Comparison of ENCODE assay signal across 12 cellular contexts in genomic region chr1:224499204-224499603, GRCh38.
DNase-seq lines count a peak whose midpoint lies in the region; ATAC-seq and TF ChIP-seq lines count a peak whose summit lies in the region.
"Had no signal": no experiment of that assay in that cellular context is flagged by ENCODE, and none has a peak within 500 bp of the region (broad histone marks: within the 10 kb centered on the region; RNA-seq: fewer than 3 reads in every experiment).

No MANE protein-coding gene starts in this region.

- intact Hi-C loops in activated naive CD4-positive, alpha-beta T cell treated with anti-CD3 and anti-CD28 coated beads for 36 hours (cut with micrococcal nuclease) = loop anchor here (2.0 to 10.0 kb wide), 5 partner anchors 44 to 1506 kb away; partner anchors contain the start of gene TP53BP2

- peaks cover 47% of the 10 kb centered on the region for H3K4me1 Mint-ChIP-seq in activated naive CD4-positive, alpha-beta T cell treated with anti-CD3 and anti-CD28 coated beads for 36 hours (ENCODE audit: low read depth)

- no peak for DNase-seq in activated naive CD4-positive, alpha-beta T cell treated with anti-CD3 and anti-CD28 coated beads for 36 hours
- no peak for DNase-seq in activated naive CD4-positive, alpha-beta T cell treated with Interleukin-2 at 50 U/mL for 16 hours
- no peak for DNase-seq in SK-N-MC (ENCODE audit: low read depth, low spot score)
- peak; percentile 70 to 87 for DNase-seq in erythroblast (lab: John Stamatoyannopoulos, UW)
- DNase-seq in NCI-H1105 (lab: John Stamatoyannopoulos, UW) = no peak
- DNase-seq: activated CD8-positive, alpha-beta memory T cell treated with anti-CD3 and anti-CD28 coated beads, Interleukin-2, amount 50 U/mL, for 48 hours; effector memory CD8-positive, alpha-beta T cell; left ventricle myocardium superior; NCI-H1417 treated with DMSO at 0.1 percent for 48 hours had no signal

- H3K36me3 ChIP-seq in SK-N-MC (ENCODE audit: insufficient read depth, low read length) = peaks cover 3% of the 10 kb centered on the region; the same call in 1 of the 2 replicates

- H3K36me3 Mint-ChIP-seq in activated naive CD4-positive, alpha-beta T cell treated with anti-CD3 and anti-CD28 coated beads for 36 hours (ENCODE audit: low read depth) = peaks cover 2% of the 10 kb centered on the region

- peaks cover 5% of the 10 kb centered on the region for H3K9me3 Mint-ChIP-seq in activated naive CD4-positive, alpha-beta T cell treated with anti-CD3 and anti-CD28 coated beads for 36 hours
- H3K9me3 Mint-ChIP-seq: effector memory CD8-positive, alpha-beta T cell had no signal

- H3K27ac ChIP-seq in SK-N-MC = peak overlapping the region; percentile 99
- peak overlapping the region; percentile 77 for H3K27ac ChIP-seq in temporal lobe (ENCODE audit: low read depth, low read length)

- peaks cover 9% of the 10 kb centered on the region; the same call in 1 of the 2 replicates for H3K9me3 ChIP-seq in SK-N-MC (ENCODE audit: low read depth, low read length)

- CTCF ChIA-PET in activated naive CD4-positive, alpha-beta T cell treated with anti-CD3 and anti-CD28 coated beads for 36 hours (lab: Charles Lee) = interaction anchor here (0.7 to 6.1 kb wide), 4 partner anchors 14 to 212 kb away, joined by 3 to 38 read pairs (median 4); no protein-coding TSS in a partner anchor

- ATAC-seq in GM19467 (IDR thresholded peaks at IDR 0.05; ENCODE audit: unreplicated experiment) (no peak), GM18867 (IDR thresholded peaks at IDR 0.05; ENCODE audit: unreplicated experiment) (no peak)
- ATAC-seq: effector memory CD8-positive, alpha-beta T cell; left ventricle myocardium superior had no signal

- peak overlapping the region; percentile 72 for H3K9ac ChIP-seq in SK-N-MC (ENCODE audit: insufficient read length)

- H3K4me3 ChIP-seq in SK-N-MC = peak overlapping the region; percentile 70

- H3K27ac Mint-ChIP-seq in activated naive CD4-positive, alpha-beta T cell treated with anti-CD3 and anti-CD28 coated beads for 36 hours = peak overlapping the region; percentile 2

- no peak overlapping the region for H3K4me3 Mint-ChIP-seq in activated naive CD4-positive, alpha-beta T cell treated with anti-CD3 and anti-CD28 coated beads for 36 hours

- peaks cover 7% of the 10 kb centered on the region for H3K27me3 Mint-ChIP-seq in activated naive CD4-positive, alpha-beta T cell treated with anti-CD3 and anti-CD28 coated beads for 36 hours (ENCODE audit: low read depth)
- H3K27me3 Mint-ChIP-seq: effector memory CD8-positive, alpha-beta T cell had no signal

- TF ChIP-seq POLR2A in erythroblast (IDR thresholded peaks at IDR 0.05; ENCODE audit: low read length) = no peak

Comparison
In these comparisons a context has a peak if more than half of its experiments do, and no peak if none do; other contexts are left out.
1. DNase-seq: peak in erythroblast (2 of 2); none in activated naive CD4-positive, alpha-beta T cell treated with anti-CD3 and anti-CD28 coated beads for 36 hours (single experiment), activated naive CD4-positive, alpha-beta T cell treated with Interleukin-2 at 50 U/mL for 16 hours (single experiment), SK-N-MC (single experiment) and NCI-H1105 (single experiment).